1 cellular context compared by ENCODE assay signal in the genomic region with DNA sequence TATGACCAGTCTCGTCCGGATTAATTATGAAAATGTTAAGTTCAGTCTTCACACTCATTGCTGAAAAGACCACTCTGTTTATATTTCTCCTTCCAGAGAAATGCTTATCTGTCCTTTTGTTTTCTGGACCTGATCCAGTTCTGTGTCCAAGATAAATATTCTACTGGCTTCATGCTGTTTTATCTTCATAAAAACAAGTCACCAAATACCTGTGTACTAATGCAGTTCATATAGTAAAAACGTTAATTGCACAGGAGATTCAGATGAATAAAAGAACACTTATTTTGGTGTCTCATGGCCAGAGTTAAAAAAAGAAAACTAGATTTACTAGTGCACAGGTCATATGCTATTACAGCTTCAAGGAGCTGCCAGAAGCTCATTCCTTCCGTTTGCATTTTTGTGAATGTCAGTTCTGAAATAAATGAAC.
A peak's percentile ranks its signal among the peaks of the same experiment; 100 is the strongest.
TF ChIP-seq lines count a peak whose summit lies in the region.

No MANE protein-coding gene starts in this region.

TF ChIP-seq in K562, 482 proteins besides CTCF, POLR2A, EP300 and RAD21 (continued from another document):
- TF ChIP-seq ZHX1 (conservative IDR thresholded peaks at IDR 0.05; ENCODE audit: low read length) (no peak), MECOM (CRISPR knock-in tag; IDR thresholded peaks at IDR 0.05) (no peak), GTF2B (IDR thresholded peaks at IDR 0.05; ENCODE audit: extremely low read depth, insufficient read length) (no peak)
- TF ChIP-seq, protein P1, sequence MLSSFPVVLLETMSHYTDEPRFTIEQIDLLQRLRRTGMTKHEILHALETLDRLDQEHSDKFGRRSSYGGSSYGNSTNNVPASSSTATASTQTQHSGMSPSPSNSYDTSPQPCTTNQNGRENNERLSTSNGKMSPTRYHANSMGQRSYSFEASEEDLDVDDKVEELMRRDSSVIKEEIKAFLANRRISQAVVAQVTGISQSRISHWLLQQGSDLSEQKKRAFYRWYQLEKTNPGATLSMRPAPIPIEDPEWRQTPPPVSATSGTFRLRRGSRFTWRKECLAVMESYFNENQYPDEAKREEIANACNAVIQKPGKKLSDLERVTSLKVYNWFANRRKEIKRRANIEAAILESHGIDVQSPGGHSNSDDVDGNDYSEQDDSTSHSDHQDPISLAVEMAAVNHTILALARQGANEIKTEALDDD (IDR thresholded peaks at IDR 0.05): peak; percentile 48; the same call in 1 of the 2 replicates
